Comparison of ENCODE assay signal across 8 cellular contexts in the genomic region with DNA sequence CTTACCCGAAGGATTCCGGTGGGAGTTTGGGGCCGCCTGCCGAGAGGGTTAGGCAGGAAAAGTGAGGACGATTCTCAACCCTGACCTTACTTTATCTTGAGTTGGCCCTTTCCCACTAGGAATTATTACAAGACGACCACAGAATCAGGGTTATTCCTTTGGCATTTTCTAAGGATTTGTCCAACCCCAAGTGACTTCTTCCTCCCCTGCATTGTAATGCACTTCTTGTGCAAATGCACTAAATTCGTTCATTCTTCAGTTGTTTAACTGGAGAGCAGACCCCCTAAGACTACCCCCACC. TPM values are rescaled to one million over a fixed set of nuclear protein-coding genes. Genes with fewer than 3 reads are reported as not detected.
DNase-seq lines count a peak whose midpoint lies in the region; ATAC-seq and TF ChIP-seq lines count a peak whose summit lies in the region.

No MANE protein-coding gene starts in this region.

- H3K27me3 ChIP-seq in Caco-2 (replicated peaks; ENCODE audit: control insufficient read depth, insufficient read depth, low read length) (no peaks in the 10 kb centered on the region), osteoblast (ENCODE audit: insufficient read depth, low read length) (no peaks in the 10 kb centered on the region)

- H4K20me1 ChIP-seq in osteoblast (ENCODE audit: insufficient read depth, low read length) = no peaks in the 10 kb centered on the region

- H3K4me1 Mint-ChIP-seq in Caco-2 (ENCODE audit: low read depth, unreplicated experiment) = peaks cover 17% of the 10 kb centered on the region

- H3K4me1 ChIP-seq in Caco-2 (peaks cover 4% of the 10 kb centered on the region; the same call in 1 of the 2 replicates), osteoblast (ENCODE audit: insufficient read depth, low read length) (peaks cover 14% of the 10 kb centered on the region)

- DNase-seq in Caco-2 (no peak), epithelial cell of esophagus (ENCODE audit: low read depth) (no peak), osteoblast (ENCODE audit: insufficient read length, low spot score, missing footprints) (no peak), DMS114 treated with DMSO at 0.1 percent for 48 hours (lab: John Stamatoyannopoulos, UW; ENCODE audit: unreplicated experiment) (no peak)
- DNase-seq in stimulated activated CD4-positive, alpha-beta T cell treated with anti-CD3 and anti-CD28 coated beads, Interleukin-15, amount 100 ng/mL, for 24 hours = no peak

- intact Hi-C loops in Caco-2 (cut with micrococcal nuclease; ENCODE audit: unreplicated experiment) = no loop called here

- H3K36me3 Mint-ChIP-seq in Caco-2 (ENCODE audit: insufficient read depth, unreplicated experiment) = peaks cover 16% of the 10 kb centered on the region

- H3K27me3 Mint-ChIP-seq in Caco-2 (ENCODE audit: insufficient read depth, unreplicated experiment) = no peaks in the 10 kb centered on the region

- peak overlapping the region; percentile 89 for H3K4me2 ChIP-seq in osteoblast (ENCODE audit: insufficient read depth, low read length)

- peak overlapping the region; percentile 95 for H3K27ac ChIP-seq in osteoblast (ENCODE audit: low read depth, low read length)

- no peak for TF ChIP-seq CTCF in Caco-2 (IDR thresholded peaks at IDR 0.05; ENCODE audit: insufficient read depth in 1 of 2, low read depth in 1 of 2, low read length in 1 of 2, severe bottlenecking in 1 of 2, unreplicated experiment in 1 of 2)
- no peak for TF ChIP-seq CTCF in epithelial cell of esophagus (IDR thresholded peaks at IDR 0.05; ENCODE audit: insufficient read depth, low read depth, low read length, missing control alignments)
- no peak for TF ChIP-seq CTCF in osteoblast (IDR thresholded peaks at IDR 0.05; ENCODE audit: extremely low read depth, low read depth, low read length)

- peak overlapping the region; percentile 97 for H3K4me3 Mint-ChIP-seq in Caco-2 (ENCODE audit: unreplicated experiment)

- H3K4me3 ChIP-seq in Caco-2 (ENCODE audit: low read depth, low read length) (peak overlapping the region; percentile 81), epithelial cell of esophagus (ENCODE audit: low read length) (peak overlapping the region; percentile 70), osteoblast (ENCODE audit: insufficient read depth, low read length) (peak overlapping the region; percentile 88)

- H3K9me3 ChIP-seq in Caco-2 = no peaks in the 10 kb centered on the region
- no peaks in the 10 kb centered on the region for H3K9me3 ChIP-seq in osteoblast (ENCODE audit: low read depth, low read length)

- no TSS peak for BruUV-seq in Caco-2 (replicated peaks; lab: Mats Ljungman, UMichigan)

- H3K36me3 ChIP-seq in Caco-2 (ENCODE audit: control insufficient read depth, insufficient read depth, low read length) (no peaks in the 10 kb centered on the region), osteoblast (ENCODE audit: insufficient read depth, low read length) (no peaks in the 10 kb centered on the region)

- peak overlapping the region; percentile 95 for H3K27ac Mint-ChIP-seq in Caco-2 (ENCODE audit: unreplicated experiment)

- POLR2A ChIA-PET in Caco-2 (lab: Charles Lee) = interaction anchor here (0.6 to 2.2 kb wide), 2 partner anchors 16 to 36 kb away, joined by 3 to 13 read pairs; no protein-coding TSS in a partner anchor

- H3K79me2 ChIP-seq in osteoblast (ENCODE audit: insufficient read depth, low read length) = peaks cover 59% of the 10 kb centered on the region

- CTCF ChIA-PET in Caco-2 (lab: Charles Lee) = interaction anchor here (0.6 to 2.7 kb wide), 4 partner anchors 36 to 240 kb away, joined by 4 to 15 read pairs (median 6); no protein-coding TSS in a partner anchor

- no peaks in the 10 kb centered on the region for H3K9me3 Mint-ChIP-seq in Caco-2 (ENCODE audit: unreplicated experiment)

- H2AFZ ChIP-seq in osteoblast (ENCODE audit: low read length) = peak overlapping the region; percentile 79

- TF ChIP-seq POLR2A in GM18505 (IDR thresholded peaks at IDR 0.05; ENCODE audit: borderline replicate concordance, extremely low read depth, insufficient read depth, insufficient read length) = no peak

- ATAC-seq in GM18505 (IDR thresholded peaks at IDR 0.05; ENCODE audit: unreplicated experiment) (no peak), HG02759 (IDR thresholded peaks at IDR 0.05; ENCODE audit: unreplicated experiment) (no peak)

TF ChIP-seq in PFSK-1, 5 proteins besides CTCF, POLR2A, EP300 and RAD21:
- TF ChIP-seq TAF1 (IDR thresholded peaks at IDR 0.05; ENCODE audit: borderline replicate concordance, insufficient read depth, low read length) (no peak), SIN3A (IDR thresholded peaks at IDR 0.05; ENCODE audit: borderline replicate concordance, insufficient read depth, low read length) (0 out of 2 replicates have a peak, but pooled peaks have one; percentile 15)

RNA-seq across cellular contexts. Expression of a gene that starts 0.4 kb away (rescaled TPM):
- total RNA-seq in Caco-2 (2022) = 1.6 and 2.6 TPM in 2 replicates
- 0.94 TPM for polyA plus RNA-seq in PFSK-1 (2012; ENCODE audit: insufficient read length, low read depth)
- 2.7 and 3.3 TPM in 2 replicates for total RNA-seq in osteoblast

RNA-seq across cellular contexts. Expression of a gene that starts 0.8 kb away (rescaled TPM):
- 11.8 and 13.5 TPM in 2 replicates for total RNA-seq in Caco-2 (2022)
- polyA plus RNA-seq in PFSK-1 (2012; ENCODE audit: insufficient read length, low read depth) = 9.4 TPM
- 6.9 and 7.7 TPM in 2 replicates for total RNA-seq in osteoblast
